1 cellular context compared by ENCODE assay signal in genomic region chr17:64554028-64554637, GRCh38.
TF ChIP-seq lines count a peak whose summit lies in the region.

No MANE protein-coding gene starts in this region.

TF ChIP-seq in K562, 482 proteins besides CTCF, POLR2A, EP300 and RAD21:
- TF ChIP-seq YY1 (IDR thresholded peaks at IDR 0.05; ENCODE audit: borderline replicate concordance in 1 of 3, control insufficient read depth in 1 of 3, extremely low read depth in 1 of 3, insufficient read depth in 3 of 3, insufficient read length in 1 of 3, insufficient replicate concordance in 2 of 3, low read depth in 1 of 3, low read length in 2 of 3): peak in 1 of 3 experiments; percentile 73
- no peak for TF ChIP-seq KLF6 (CRISPR knock-in tag; IDR thresholded peaks at IDR 0.05; ENCODE audit: borderline replicate concordance)
